ENCODE assay signal across 14 cellular contexts in genomic region chr20:2151805-2152727, GRCh38. TPM values are rescaled to one million over a fixed set of nuclear protein-coding genes. Genes with fewer than 3 reads are reported as not detected.
DNase-seq lines count a peak whose midpoint lies in the region; ATAC-seq, FAIRE-seq and TF ChIP-seq lines count a peak whose summit lies in the region.
"Had no signal": no experiment of that assay in that cellular context is flagged by ENCODE, and none has a peak within 500 bp of the region (broad histone marks: within the 10 kb centered on the region; RNA-seq: fewer than 3 reads in every experiment).

No MANE protein-coding gene starts in this region.

- H3K27ac ChIP-seq in AG04450 (ENCODE audit: low read depth, low read length) = peak overlapping the region; percentile 3
- H3K27ac ChIP-seq in endothelial cell of umbilical vein (ENCODE audit: insufficient read depth, low read depth, low read length) = no peak overlapping the region
- H3K27ac ChIP-seq in left lung = peak overlapping the region in 1 of 2 donors; percentile 50
- H3K27ac ChIP-seq: psoas muscle had no signal

- TF ChIP-seq CTCF in AG04450 (IDR thresholded peaks at IDR 0.05; ENCODE audit: low read depth, low read length) (no peak), endothelial cell of umbilical vein (IDR thresholded peaks at IDR 0.05; ENCODE audit: extremely low read depth in 1 of 2, insufficient read depth in 1 of 2, low read depth in 1 of 2, low read length in 2 of 2) (no peak), left lung (IDR thresholded peaks at IDR 0.05) (no peak), D721Med (IDR thresholded peaks at IDR 0.05; ENCODE audit: insufficient read depth, missing control alignments) (no peak)

- no peaks in the 10 kb centered on the region for H3K9me3 ChIP-seq in AG04450 (ENCODE audit: control insufficient read depth, insufficient read depth, low read length)
- H3K9me3 ChIP-seq in endothelial cell of umbilical vein (replicated peaks; ENCODE audit: control insufficient read depth, insufficient read depth, low read length) = no peaks in the 10 kb centered on the region
- no peaks in the 10 kb centered on the region for H3K9me3 ChIP-seq in left lung
- H3K9me3 ChIP-seq: psoas muscle had no signal

- H3K36me3 ChIP-seq in endothelial cell of umbilical vein (ENCODE audit: control insufficient read depth in 2 of 2, extremely low read depth in 1 of 2, insufficient read depth in 2 of 2, low read length in 2 of 2) = no peaks in the 10 kb centered on the region
- peaks cover 0 to 26% of the 10 kb centered on the region in 2 donors for H3K36me3 ChIP-seq in left lung

- no TSS peak for BruUV-seq in endothelial cell of umbilical vein (replicated peaks; lab: Mats Ljungman, UMichigan)

- peak; percentile 4 for FAIRE-seq in endothelial cell of umbilical vein (lab: Jason Lieb, UNC)
- FAIRE-seq in D721Med (lab: Jason Lieb, UNC) = no peak
- FAIRE-seq: colon, GM18507 had no signal

- intact Hi-C loops in endothelial cell of umbilical vein (cut with micrococcal nuclease) (no loop called here), left lung (cut with DNase I) (no loop called here)

- H2AFZ ChIP-seq in endothelial cell of umbilical vein (ENCODE audit: low read depth, low read length) = no peak overlapping the region

- no peak for TF ChIP-seq POLR2A in endothelial cell of umbilical vein (IDR thresholded peaks at IDR 0.05; ENCODE audit: low read depth, low read length)

- no peak for DNase-seq in AG04450 (ENCODE audit: low read depth, low spot score)
- peak; percentile 46 for DNase-seq in HK-2 (ENCODE audit: unreplicated experiment)
- DNase-seq in endothelial cell of umbilical vein (ENCODE audit: low read depth, low spot score) = no peak
- DNase-seq in left lung = peak in 1 of 2 donors; percentile 36
- DNase-seq in dermis blood vessel endothelial cell = no peak
- DNase-seq in D721Med (ENCODE audit: insufficient read length, low spot score) = no peak
- DNase-seq: activated T-cell treated with anti-CD3 and anti-CD28 coated beads, Interleukin-2, amount 50 U/mL, for 24 hours; CD4-positive, CD25-positive, alpha-beta regulatory T cell; MM.1S; psoas muscle had no signal

- H3K79me2 ChIP-seq in endothelial cell of umbilical vein (ENCODE audit: control insufficient read depth, insufficient read depth, low read length) = no peaks in the 10 kb centered on the region

- H3K4me1 ChIP-seq in endothelial cell of umbilical vein (ENCODE audit: control insufficient read depth, extremely low read depth, insufficient read depth, low read length) (no peaks in the 10 kb centered on the region), left lung (peaks cover 8 to 15% of the 10 kb centered on the region in 2 donors)
- H3K4me1 ChIP-seq: psoas muscle had no signal

- CTCF ChIA-PET in AG04450 (lab: Charles Lee) (interaction anchor here (1.0 kb wide), 1 partner anchor 388 kb away, joined by 4 read pairs; no protein-coding TSS in a partner anchor), endothelial cell of umbilical vein (lab: Charles Lee) (interaction anchor here (0.6 to 1.3 kb wide), 4 partner anchors 13 to 55 kb away, joined by 3 to 4 read pairs (median 4); no protein-coding TSS in a partner anchor)

- H3K4me3 ChIP-seq in AG04450 (ENCODE audit: low read depth, low read length) = no peak overlapping the region
- H3K4me3 ChIP-seq in endothelial cell of umbilical vein (replicated peaks in 1 of 3; ENCODE audit: insufficient read depth in 1 of 3, low read depth in 1 of 3, low read length in 3 of 3) = no peak overlapping the region
- no peak overlapping the region for H3K4me3 ChIP-seq in left lung
- H3K4me3 ChIP-seq: psoas muscle had no signal

- H3K9me1 ChIP-seq in endothelial cell of umbilical vein (replicated peaks; ENCODE audit: control insufficient read depth, extremely low read depth, insufficient read depth, low read length) = no peaks in the 10 kb centered on the region

- H3K27me3 ChIP-seq in AG04450 (ENCODE audit: control insufficient read depth, insufficient read depth, low read length) (no peaks in the 10 kb centered on the region), endothelial cell of umbilical vein (ENCODE audit: control insufficient read depth in 2 of 2, insufficient read depth in 2 of 2, low read length in 2 of 2) (no peaks in the 10 kb centered on the region), left lung (no peaks in the 10 kb centered on the region)

- POLR2A ChIA-PET in AG04450 (lab: Yijun Ruan, JAX) (no interaction called here), endothelial cell of umbilical vein (lab: Charles Lee) (no interaction called here)

- H3K4me2 ChIP-seq in endothelial cell of umbilical vein (ENCODE audit: insufficient read depth, low read length) = no peak overlapping the region

- peak; percentile 97 for ATAC-seq in left lung
- no peak for ATAC-seq in GM18520 (IDR thresholded peaks at IDR 0.05; ENCODE audit: unreplicated experiment)
- no peak for ATAC-seq in GM19452 (IDR thresholded peaks at IDR 0.05; ENCODE audit: unreplicated experiment)

- no peaks in the 10 kb centered on the region for H4K20me1 ChIP-seq in endothelial cell of umbilical vein (replicated peaks; ENCODE audit: control insufficient read depth, extremely low read depth, insufficient read depth, low read length)

- no peak overlapping the region for H3K9ac ChIP-seq in endothelial cell of umbilical vein (replicated peaks; ENCODE audit: extremely low read depth, insufficient read depth, low read length)

- dilution Hi-C loops in endothelial cell of umbilical vein (cut with MboI; ENCODE audit: extremely low pct_ligation_motif_present, low sequenced_read_pairs) = no loop called here

TF ChIP-seq in endothelial cell of umbilical vein, 7 proteins besides CTCF, POLR2A, EP300 and RAD21:
- TF ChIP-seq FOS (IDR thresholded peaks at IDR 0.05; ENCODE audit: borderline replicate concordance, insufficient read depth, low read length) (no peak), EZH2 (IDR thresholded peaks at IDR 0.05; ENCODE audit: borderline replicate concordance, low read depth, low read length, severe bottlenecking) (no peak), GATA2 (IDR thresholded peaks at IDR 0.05; ENCODE audit: insufficient read depth, insufficient read length, low read depth, low read length) (no peak), POLR2AphosphoS5 (IDR thresholded peaks at IDR 0.05; ENCODE audit: insufficient read depth, low read depth, low read length) (no peak)

RNA-seq across cellular contexts. Expression of gene STK35, which starts 50.4 kb away (rescaled TPM):
- polyA plus RNA-seq in AG04450 (2011; rRNA removed) (8.0 and 9.3 TPM in 2 replicates), endothelial cell of umbilical vein (9.9 and 10.2 TPM in 2 replicates)
- 12.0 and 15.6 TPM in 2 replicates for polyA minus RNA-seq in AG04450 (2011; rRNA and poly(A)+ RNA removed)
- total RNA-seq in endothelial cell of umbilical vein (17.5 TPM in 2 replicates), left lung (10 to 100 TPM; 15.8 to 17.2 TPM), dermis blood vessel endothelial cell (27.2 and 30.8 TPM in 2 replicates)
- 9.4 and 9.6 TPM in 2 replicates for polyA plus RNA-seq in endothelial cell of umbilical vein (2011; cell fraction: cytosol; rRNA removed)
- polyA plus RNA-seq in endothelial cell of umbilical vein (2011; cell fraction: nucleus; rRNA removed) = 15.2 and 15.6 TPM in 2 replicates
- 7.8 and 8.7 TPM in 2 replicates for polyA plus RNA-seq in endothelial cell of umbilical vein (2012)
- polyA minus RNA-seq in endothelial cell of umbilical vein = 16.0 and 18.0 TPM in 2 replicates
- 9.1 TPM for polyA minus RNA-seq in endothelial cell of umbilical vein (2011; cell fraction: cytosol; rRNA and poly(A)+ RNA removed)
- polyA minus RNA-seq in endothelial cell of umbilical vein (2011; cell fraction: nucleus; rRNA and poly(A)+ RNA removed) = 9.8 and 10.7 TPM in 2 replicates
